ENCODE assay signal across 6 cellular contexts in the genomic region with DNA sequence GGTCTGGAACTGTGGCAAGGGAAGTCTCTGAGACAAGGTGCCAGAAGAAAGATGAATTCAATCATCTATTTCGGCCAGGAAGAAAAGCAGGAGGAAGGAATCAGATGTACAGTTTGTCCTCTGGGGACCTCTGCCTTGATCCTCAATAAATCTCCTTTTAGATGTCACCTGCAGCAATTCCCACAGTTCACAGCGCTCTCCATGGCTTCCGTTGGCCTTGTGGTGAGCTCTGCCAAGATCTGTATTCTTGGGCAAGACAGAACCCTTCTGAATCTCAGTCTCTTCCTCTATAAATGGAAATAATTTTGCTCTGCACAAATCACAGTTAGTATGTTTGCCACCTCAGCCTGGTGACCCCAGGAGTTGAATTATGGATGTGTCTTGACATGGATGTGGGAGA. TPM values are rescaled to one million over a fixed set of nuclear protein-coding genes. Genes with fewer than 3 reads are reported as not detected.
"Had no signal": no experiment of that assay in that cellular context is flagged by ENCODE, and none has a peak within 500 bp of the region (broad histone marks: within the 10 kb centered on the region; RNA-seq: fewer than 3 reads in every experiment).

No MANE protein-coding gene starts in this region.

RNA-seq across cellular contexts. Expression of gene PRSS3, which starts 8.8 kb away (rescaled TPM):
- total RNA-seq: OCI-LY7, Right ventricle myocardium inferior, Right ventricle myocardium superior, SJCRH30, SJSA1, SK-MEL-5 had no signal
